Comparison of ENCODE assay signal across 8 cellular contexts in genomic region chr4:101103381-101104142, GRCh38.
A peak's percentile ranks its signal among the peaks of the same experiment; 100 is the strongest.
DNase-seq lines count a peak whose midpoint lies in the region; ATAC-seq and TF ChIP-seq lines count a peak whose summit lies in the region.

No MANE protein-coding gene starts in this region.

- peaks cover 45% of the 10 kb centered on the region for H3K4me1 Mint-ChIP-seq in brain
- peaks cover 46% of the 10 kb centered on the region for H3K4me1 Mint-ChIP-seq in osteocyte (ENCODE audit: unreplicated experiment)

- in situ Hi-C loops in KBM-7 (cut with MboI; ENCODE audit: low pct_unique_long_range_greater_than_20kb, low sequenced_read_pairs), result no loop called here

- H3K27me3 Mint-ChIP-seq in brain (no peaks in the 10 kb centered on the region), osteocyte (ENCODE audit: unreplicated experiment) (no peaks in the 10 kb centered on the region)

- no peak overlapping the region for H3K4me3 Mint-ChIP-seq in brain
- H3K4me3 Mint-ChIP-seq in osteocyte (ENCODE audit: unreplicated experiment), result no peak overlapping the region

- TF ChIP-seq CTCF in GM12864 (IDR thresholded peaks at IDR 0.05; ENCODE audit: low read depth, low read length, missing control alignments) (no peak), brain (conservative IDR thresholded peaks at IDR 0.05) (no peak), osteocyte (IDR thresholded peaks at IDR 0.05) (no peak)

- H3K36me3 Mint-ChIP-seq in brain (peaks cover 20% of the 10 kb centered on the region), osteocyte (ENCODE audit: unreplicated experiment) (peaks cover 10% of the 10 kb centered on the region)

- H3K4me3 ChIP-seq in GM12864 (ENCODE audit: low read depth, low read length), result no peak overlapping the region

- H3K27ac Mint-ChIP-seq in brain (peak overlapping the region in 4 of 5 experiments; percentile 4 to 83 (median 31)), osteocyte (ENCODE audit: unreplicated experiment) (peak overlapping the region; percentile 85)

- DNase-seq in GM12864 (ENCODE audit: low read depth) (peak; percentile 38), KBM-7 (peak; percentile 92), osteocyte (ENCODE audit: extremely low spot score, unreplicated experiment) (no peak), COR-L47 (lab: John Stamatoyannopoulos, UW) (no peak), OCI-M2 (lab: John Stamatoyannopoulos, UW; ENCODE audit: unreplicated experiment) (no peak), mucosa of gallbladder (ENCODE audit: low spot score) (no peak)

- peak; percentile 88 for ATAC-seq in GM21619 (IDR thresholded peaks at IDR 0.05; ENCODE audit: unreplicated experiment)

- H3K9me3 Mint-ChIP-seq in brain, result peaks cover 0 to 2% (median 0%) of the 10 kb centered on the region in 5 experiments
- H3K9me3 Mint-ChIP-seq in osteocyte (ENCODE audit: unreplicated experiment), result no peaks in the 10 kb centered on the region

Comparison
In these comparisons a context has a peak if more than half of its experiments do, and no peak if none do; other contexts are left out.
1. DNase-seq: peak in GM12864 (single experiment) and KBM-7 (single experiment); none in osteocyte (single experiment), COR-L47 (single experiment), OCI-M2 (single experiment) and mucosa of gallbladder (single experiment).